In genomic region chr2:100654611-100655010, GRCh38 we compare ENCODE assay signal across 29 cellular contexts.
"Had no signal": no experiment of that assay in that cellular context is flagged by ENCODE, and none has a peak within 500 bp of the region (broad histone marks: within the 10 kb centered on the region; RNA-seq: fewer than 3 reads in every experiment).

No MANE protein-coding gene starts in this region.

- H3K27ac ChIP-seq: left lung, lower lobe of right lung, pancreas, prostate gland, sigmoid colon, spleen, stomach, testis, thyroid gland, transverse colon, upper lobe of left lung had no signal

- H3K9me3 Mint-ChIP-seq: stimulated activated memory B cell treated with anti-CD40 and anti-IgM and Interleukin-4, amounts not matched to agents 10 μg/mL and 1 μg/mL and 100 μg/mL, for 72 hours had no signal

- H3K9me3 ChIP-seq: left lung, lower lobe of right lung, pancreas, prostate gland, testis, thyroid gland, transverse colon, upper lobe of left lung had no signal

- H3K27ac Mint-ChIP-seq: mesothelial cell of epicardium; naive B cell; stimulated activated memory B cell treated with anti-CD40 and anti-IgM and Interleukin-4, amounts not matched to agents 10 μg/mL and 1 μg/mL and 100 μg/mL, for 72 hours had no signal

- H3K4me1 Mint-ChIP-seq: mesothelial cell of epicardium; naive B cell; nephron; stimulated activated memory B cell treated with anti-CD40 and anti-IgM and Interleukin-4, amounts not matched to agents 10 μg/mL and 1 μg/mL and 100 μg/mL, for 72 hours had no signal

- H3K4me3 ChIP-seq: left lung, lower lobe of right lung, pancreas, prostate gland, sigmoid colon, spleen, stomach, testis, thyroid gland, transverse colon, upper lobe of left lung had no signal

- H3K27me3 ChIP-seq: pancreas, sigmoid colon, spleen, stomach, testis, thyroid gland, upper lobe of left lung had no signal

- ATAC-seq: left colon; left lung; right cardiac atrium; stimulated activated memory B cell treated with anti-CD40 and anti-IgM and Interleukin-4, amounts not matched to agents 10 μg/mL and 1 μg/mL and 100 μg/mL, for 72 hours had no signal

- DNase-seq: hippocampal formation; kidney; left colon; left lung; lower lobe of right lung; mammary epithelial cell; mesenchymal stem cell; naive B cell; nucleus accumbens; pancreas; posterior cingulate gyrus; retina; right cardiac atrium; sigmoid colon; small intestine; spleen; stimulated activated CD4-positive, alpha-beta T cell treated with anti-CD3 and anti-CD28 coated beads, Interleukin-4, amount 100 ng/mL, for 4 hours; stimulated activated CD8-positive, alpha-beta memory T cell treated with anti-CD3 and anti-CD28 coated beads, Interleukin-4, amount 100 ng/mL, for 48 hours; stimulated activated naive CD4-positive, alpha-beta T cell treated with Interleukin-2 at 50 U/mL for 16 hours; stomach; testis; thyroid gland; transverse colon; upper lobe of left lung had no signal

- H3K4me1 ChIP-seq: left lung, lower lobe of right lung, prostate gland, spleen, stomach, testis, transverse colon, upper lobe of left lung had no signal

- H3K36me3 ChIP-seq: left lung, lower lobe of right lung, pancreas, prostate gland, sigmoid colon, spleen, stomach, thyroid gland, transverse colon, upper lobe of left lung had no signal

- H3K4me3 Mint-ChIP-seq: mesothelial cell of epicardium; nephron; neural crest cell; stimulated activated memory B cell treated with anti-CD40 and anti-IgM and Interleukin-4, amounts not matched to agents 10 μg/mL and 1 μg/mL and 100 μg/mL, for 72 hours had no signal

- H3K36me3 Mint-ChIP-seq: mesothelial cell of epicardium; naive B cell; stimulated activated memory B cell treated with anti-CD40 and anti-IgM and Interleukin-4, amounts not matched to agents 10 μg/mL and 1 μg/mL and 100 μg/mL, for 72 hours had no signal
